In the genomic region with DNA sequence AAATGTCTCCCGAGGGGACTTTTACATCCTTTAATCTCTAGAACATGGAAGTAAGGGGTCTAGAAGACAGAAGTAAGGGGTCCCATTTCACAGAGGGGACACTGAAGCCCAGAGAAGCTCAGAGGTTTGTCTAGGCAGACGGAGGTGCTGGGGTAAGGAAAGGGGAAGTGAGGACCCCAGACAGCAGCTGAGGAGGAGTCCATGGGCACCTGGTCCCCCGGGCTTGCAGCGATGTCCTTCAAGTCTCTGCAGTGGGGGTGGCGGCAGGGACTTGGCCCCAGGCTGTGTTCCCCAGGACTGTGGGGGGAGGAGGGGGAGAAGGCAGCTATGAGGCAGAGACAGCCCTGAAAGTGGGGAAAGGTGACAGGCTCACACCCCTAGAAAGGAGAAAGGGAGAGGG, we compare ENCODE assay signal across 15 cellular contexts. TPM values are rescaled to one million over a fixed set of nuclear protein-coding genes. Genes with fewer than 3 reads are reported as not detected.
DNase-seq lines count a peak whose midpoint lies in the region; ATAC-seq, FAIRE-seq and TF ChIP-seq lines count a peak whose summit lies in the region.
"Had no signal": no experiment of that assay in that cellular context is flagged by ENCODE, and none has a peak within 500 bp of the region (broad histone marks: within the 10 kb centered on the region; RNA-seq: fewer than 3 reads in every experiment).

No MANE protein-coding gene starts in this region.

- H3F3A ChIP-seq in PC-9 (ENCODE audit: insufficient read depth, low read depth), result no peaks in the 10 kb centered on the region; the same call in 1 of the 2 replicates

- H3K9me2 ChIP-seq in PC-9 (ENCODE audit: insufficient read depth), result no peaks in the 10 kb centered on the region

- H4K20me1 ChIP-seq in HepG2 (ENCODE audit: insufficient read depth, low read length) (no peaks in the 10 kb centered on the region), PC-9 (ENCODE audit: insufficient read depth) (no peaks in the 10 kb centered on the region)

- H3K9ac ChIP-seq in HepG2 (ENCODE audit: insufficient read depth, low read depth, low read length), result no peak overlapping the region

- no peak for TF ChIP-seq RAD21 in HepG2 (CRISPR knock-in tag; IDR thresholded peaks at IDR 0.05)

- H3K4me2 ChIP-seq in HepG2 (ENCODE audit: low read depth, low read length) (no peak overlapping the region), PC-9 (peak overlapping the region; percentile 16; the same call in 1 of the 2 replicates)

- H3K9me3 Mint-ChIP-seq in stimulated activated naive CD8-positive, alpha-beta T cell treated with anti-CD3 and anti-CD28 coated beads, Interleukin-15, amount 100 ng/mL, for 72 hours, result peaks cover 0 to 4% of the 10 kb centered on the region in 2 donors
- H3K9me3 Mint-ChIP-seq: T-helper 1 cell treated with Interleukin-12 subunit alpha and Interleukin-12 subunit beta and Interleukin-4 antibody, amounts not matched to agents 30 μg/mL and 1 μg/mL, for 36 hours had no signal

- H3K36me3 ChIP-seq in HepG2 (replicated peaks in 1 of 2; ENCODE audit: control insufficient read depth in 1 of 2, insufficient read depth in 2 of 2, low read length in 2 of 2) (no peaks in the 10 kb centered on the region), right lobe of liver (no peaks in the 10 kb centered on the region), PC-9 (ENCODE audit: low read depth) (no peaks in the 10 kb centered on the region), body of pancreas (replicated peaks in 1 of 2; ENCODE audit: insufficient read depth in 1 of 2, low read depth in 2 of 2) (no peaks in the 10 kb centered on the region), transverse colon (no peaks in the 10 kb centered on the region)
- H3K36me3 ChIP-seq: HAP-1 had no signal

- no peak for FAIRE-seq in HepG2 (lab: Jason Lieb, UNC)
- no peak for FAIRE-seq in H54 (lab: Jason Lieb, UNC)

- no TSS peak for BruUV-seq in HepG2 (replicated peaks; lab: Mats Ljungman, UMichigan)
- BruUV-seq in PC-9 (replicated peaks; lab: Mats Ljungman, UMichigan), result no TSS peak

- intact Hi-C loops in HepG2 (cut with micrococcal nuclease; ENCODE audit: unreplicated experiment) (no loop called here), right lobe of liver (cut with DNase I) (no loop called here), PC-9 (cut with micrococcal nuclease; ENCODE audit: unreplicated experiment) (no loop called here), body of pancreas (cut with DNase I) (no loop called here), transverse colon (cut with DNase I; ENCODE audit: low total_unique reads) (no loop called here)

- H3K4me1 Mint-ChIP-seq in stimulated activated naive CD8-positive, alpha-beta T cell treated with anti-CD3 and anti-CD28 coated beads, Interleukin-15, amount 100 ng/mL, for 72 hours, result peaks cover 75% of the 10 kb centered on the region

- H3K4me3 ChIP-seq in HepG2 (replicated peaks in 1 of 3; ENCODE audit: insufficient read depth in 1 of 3, low read depth in 2 of 3, low read length in 3 of 3) (no peak overlapping the region), right lobe of liver (no peak overlapping the region), PC-9 (no peak overlapping the region), body of pancreas (no peak overlapping the region), transverse colon (no peak overlapping the region)
- H3K4me3 ChIP-seq: HAP-1, testis had no signal

- in situ Hi-C loops in HepG2 (cut with HindIII; ENCODE audit: extremely low pct_ligation_motif_present, low pct_unique_long_range_greater_than_20kb), result no loop called here
- in situ Hi-C loops in GM13977 (cut with MboI; ENCODE audit: low pct_unique_long_range_greater_than_20kb, low sequenced_read_pairs, unreplicated experiment), result no loop called here
- in situ Hi-C loops in transverse colon (cut with MboI; ENCODE audit: low pct_ligation_motif_present in 1 of 4, low pct_unique_long_range_greater_than_20kb in 1 of 4, low sequenced_read_pairs in 3 of 4), result no loop called here

- no peaks in the 10 kb centered on the region for H3K9me3 ChIP-seq in HepG2 (ENCODE audit: low read length)
- H3K9me3 ChIP-seq in right lobe of liver, result no peaks in the 10 kb centered on the region
- H3K9me3 ChIP-seq in PC-9 (ENCODE audit: insufficient read depth, low read depth), result no peaks in the 10 kb centered on the region
- no peaks in the 10 kb centered on the region for H3K9me3 ChIP-seq in body of pancreas
- H3K9me3 ChIP-seq in transverse colon, result no peaks in the 10 kb centered on the region
- H3K9me3 ChIP-seq: HAP-1, testis had no signal

- H3K27ac Mint-ChIP-seq in stimulated activated naive CD8-positive, alpha-beta T cell treated with anti-CD3 and anti-CD28 coated beads, Interleukin-15, amount 100 ng/mL, for 72 hours, result peak overlapping the region; percentile 93 to 94
- H3K27ac Mint-ChIP-seq: T-helper 1 cell treated with Interleukin-12 subunit alpha and Interleukin-12 subunit beta and Interleukin-4 antibody, amounts not matched to agents 30 μg/mL and 1 μg/mL, for 36 hours had no signal

- peak overlapping the region; percentile 63 to 84 for H3K4me3 Mint-ChIP-seq in stimulated activated naive CD8-positive, alpha-beta T cell treated with anti-CD3 and anti-CD28 coated beads, Interleukin-15, amount 100 ng/mL, for 72 hours
- H3K4me3 Mint-ChIP-seq: T-helper 1 cell treated with Interleukin-12 subunit alpha and Interleukin-12 subunit beta and Interleukin-4 antibody, amounts not matched to agents 30 μg/mL and 1 μg/mL, for 36 hours had no signal

- H3K4me1 ChIP-seq in HepG2 (ENCODE audit: insufficient read depth, low read length) (peaks cover 17% of the 10 kb centered on the region), right lobe of liver (no peaks in the 10 kb centered on the region), PC-9 (replicated peaks; ENCODE audit: insufficient read depth) (no peaks in the 10 kb centered on the region), body of pancreas (peaks cover 15% of the 10 kb centered on the region), transverse colon (no peaks in the 10 kb centered on the region)
- H3K4me1 ChIP-seq: HAP-1 had no signal

- H3K27me3 ChIP-seq in HepG2 (ENCODE audit: control insufficient read depth in 1 of 2, insufficient read depth in 2 of 2, low read length in 2 of 2) (no peaks in the 10 kb centered on the region), right lobe of liver (no peaks in the 10 kb centered on the region), PC-9 (ENCODE audit: insufficient read depth, low read depth) (0 out of 2 replicates have a peak, but pooled peaks cover 7% of the 10 kb centered on the region), body of pancreas (no peaks in the 10 kb centered on the region), transverse colon (peaks cover 31% of the 10 kb centered on the region)
- H3K27me3 ChIP-seq: testis had no signal

- CTCF ChIA-PET in HepG2 (lab: Yijun Ruan, JAX; ENCODE audit: low intra/inter-chr PET ratio, low total read pairs), result no interaction called here
- CTCF ChIA-PET in PC-9 (lab: Charles Lee), result no interaction called here

- TF ChIP-seq CTCF in HepG2 (CRISPR knock-in tag; IDR thresholded peaks at IDR 0.05), result no peak
- TF ChIP-seq CTCF in right lobe of liver (IDR thresholded peaks at IDR 0.05), result no peak
- no peak for TF ChIP-seq CTCF in PC-9 (conservative IDR thresholded peaks at IDR 0.05)
- TF ChIP-seq CTCF in body of pancreas (IDR thresholded peaks at IDR 0.05), result no peak
- TF ChIP-seq CTCF in GM13977 (IDR thresholded peaks at IDR 0.05; ENCODE audit: extremely low read depth, insufficient read depth, missing control alignments), result no peak
- TF ChIP-seq CTCF in transverse colon (IDR thresholded peaks at IDR 0.05), result no peak

- H3K27me3 Mint-ChIP-seq in stimulated activated naive CD8-positive, alpha-beta T cell treated with anti-CD3 and anti-CD28 coated beads, Interleukin-15, amount 100 ng/mL, for 72 hours, result no peaks in the 10 kb centered on the region

- DNase-seq in HepG2 (ENCODE audit: low spot score) (no peak), right lobe of liver (no peak), PC-9 (no peak), body of pancreas (no peak), GM13977 (ENCODE audit: low spot score) (no peak), H54 (ENCODE audit: insufficient read length, low spot score) (no peak), transverse colon (no peak)
- no peak for DNase-seq in stimulated activated naive CD8-positive, alpha-beta T cell treated with anti-CD3 and anti-CD28 coated beads, Interleukin-15, amount 100 ng/mL, for 72 hours
- DNase-seq: glutamatergic neuron, NCI-H1436, NCI-H510A had no signal

- WGBS in HepG2 (ENCODE audit: low lambda C conversion rate), result 54% methylated on average over 5 of the region's 5 CpGs
- 37% methylated on average over 2 of the region's 5 CpGs for WGBS in right lobe of liver (ENCODE audit: insufficient coverage, low coverage, low lambda C conversion rate, missing lambda C conversion rate)
- 50 to 57% methylated on average over 5 of the region's 5 CpGs for WGBS in body of pancreas, 2 donors
- WGBS in transverse colon (ENCODE audit: low coverage in 1 of 2), 2 donors, result 51% methylated on average over 5 of the region's 5 CpGs; no CpG with 5 or more reads in 1 of the 2 donors

- H3K27ac ChIP-seq in HepG2 (ENCODE audit: extremely low read length, insufficient read depth, low read length) (no peak overlapping the region), right lobe of liver (no peak overlapping the region), PC-9 (no peak overlapping the region), body of pancreas (peak overlapping the region in 3 of 4 donors; percentile 40 to 71 (median 65)), transverse colon (peak overlapping the region in 1 of 4 donors; percentile 6)
- H3K27ac ChIP-seq: epithelial cell of prostate had no signal

- ATAC-seq in HepG2 (no peak), right lobe of liver (no peak), body of pancreas (no peak)
- no peak for ATAC-seq in stimulated activated naive CD8-positive, alpha-beta T cell treated with anti-CD3 and anti-CD28 coated beads, Interleukin-15, amount 100 ng/mL, for 72 hours

- H3K79me2 ChIP-seq in HepG2 (ENCODE audit: insufficient read depth, low read length) (no peaks in the 10 kb centered on the region), PC-9 (ENCODE audit: low read depth) (no peaks in the 10 kb centered on the region)

- no peak for TF ChIP-seq POLR2A in HepG2 (IDR thresholded peaks at IDR 0.05; ENCODE audit: insufficient read depth in 1 of 2, low read depth in 2 of 2, low read length in 2 of 2)
- TF ChIP-seq POLR2A in right lobe of liver (IDR thresholded peaks at IDR 0.05), result no peak
- TF ChIP-seq POLR2A in body of pancreas (IDR thresholded peaks at IDR 0.05), result no peak
- TF ChIP-seq POLR2A in H54 (IDR thresholded peaks at IDR 0.05; ENCODE audit: low read depth, low read length), result no peak
- no peak for TF ChIP-seq POLR2A in transverse colon (IDR thresholded peaks at IDR 0.05)

- H2AFZ ChIP-seq in HepG2 (ENCODE audit: low read length) (no peak overlapping the region), PC-9 (no peak overlapping the region)

- TF ChIP-seq EP300 in HepG2 (IDR thresholded peaks at IDR 0.05; ENCODE audit: low read depth in 2 of 2, low read length in 2 of 2), result no peak
- no peak for TF ChIP-seq EP300 in HepG2 (CRISPR knock-in tag; IDR thresholded peaks at IDR 0.05; ENCODE audit: borderline replicate concordance)
- TF ChIP-seq EP300 in transverse colon (IDR thresholded peaks at IDR 0.05; ENCODE audit: low read depth), result no peak

- POLR2A ChIA-PET in HepG2 (lab: Yijun Ruan, JAX) (no interaction called here), PC-9 (lab: Charles Lee; ENCODE audit: unreplicated experiment) (no interaction called here)

RNA-seq across cellular contexts. Expression of gene DTX1, which starts 30.7 kb away (rescaled TPM):
- total RNA-seq in HepG2 (2016; rRNA removed; fragmentation: Illumina TruSeq; extraction: Trizol) (not detected in 2 replicates), right lobe of liver (10 to 100 TPM in 5 of 6 experiments, 1 to 10 TPM in 1; 1.4 to 51.2 (median 20.0) TPM), PC-9 (2021) (0.13 and 0.25 TPM in 2 replicates), body of pancreas (10 to 100 TPM; 11.9 to 17.5 TPM), transverse colon (1 to 10 TPM in 3 of 4 donors, under 1 TPM in 1; 1.00 to 4.3 (median 3.0) TPM)
- not detected in 2 replicates for total RNA-seq in HepG2 (2016; cell fraction: cytosol; rRNA removed; fragmentation: Illumina TruSeq; extraction: Trizol; ENCODE audit: low read depth)
- not detected in 2 replicates for total RNA-seq in HepG2 (2016; cell fraction: insoluble cytoplasmic fraction; rRNA removed; fragmentation: Illumina TruSeq; extraction: Trizol)
- not detected in 2 replicates for total RNA-seq in HepG2 (2016; cell fraction: membrane; rRNA removed; fragmentation: Illumina TruSeq; extraction: Trizol)
- not detected in 2 replicates for total RNA-seq in HepG2 (2016; cell fraction: nucleus; rRNA removed; fragmentation: Illumina TruSeq; extraction: Trizol)
- polyA plus RNA-seq in HepG2 (2011; rRNA removed), result not detected in 2 replicates
- not detected in 2 replicates for polyA plus RNA-seq in HepG2 (2011; cell fraction: cytosol; rRNA removed)
- not detected in 2 replicates for polyA plus RNA-seq in HepG2 (2011; cell fraction: nucleus; rRNA removed)
- not detected in 2 replicates for polyA plus RNA-seq in HepG2 (2012)
- not detected in 2 replicates for polyA plus RNA-seq in HepG2 (2016; cell fraction: cytosol; fragmentation: Illumina TruSeq; extraction: Trizol; ENCODE audit: low read depth)
- not detected in 2 replicates for polyA plus RNA-seq in HepG2 (2016; cell fraction: insoluble cytoplasmic fraction; fragmentation: Illumina TruSeq; extraction: Trizol; ENCODE audit: low read depth)
- not detected in 2 replicates for polyA plus RNA-seq in HepG2 (2016; cell fraction: membrane; fragmentation: Illumina TruSeq; extraction: Trizol; ENCODE audit: low read depth)
- not detected in 2 replicates for polyA plus RNA-seq in HepG2 (2016; cell fraction: nucleus; fragmentation: Illumina TruSeq; extraction: Trizol; ENCODE audit: insufficient read depth, low read depth)
- not detected in 2 replicates for polyA minus RNA-seq in HepG2 (2011; rRNA and poly(A)+ RNA removed; ENCODE audit: low replicate concordance)
- polyA minus RNA-seq in HepG2 (2011; cell fraction: cytosol; rRNA and poly(A)+ RNA removed), result not detected in 2 replicates
- polyA minus RNA-seq in HepG2 (2011; cell fraction: nucleus; rRNA and poly(A)+ RNA removed), result not detected in 2 replicates

RNA-seq across cellular contexts. Expression of gene RASAL1, which starts 48.4 kb away (rescaled TPM):
- total RNA-seq in HepG2 (2016; rRNA removed; fragmentation: Illumina TruSeq; extraction: Trizol) (not detected in 2 replicates), right lobe of liver (under 1 TPM in 4 of 6 experiments, not detected in 2; 0.10 to 0.24 (median 0.15) TPM), PC-9 (2021) (14.9 and 23.6 TPM in 2 replicates), body of pancreas (1 to 10 TPM in 1 of 2 donors, under 1 TPM in 1; 0.66 to 2.1 TPM), transverse colon (10 to 100 TPM in 1 of 4 donors, 1 to 10 TPM in 3; 1.9 to 38.2 (median 4.9) TPM)
- total RNA-seq in HepG2 (2016; cell fraction: cytosol; rRNA removed; fragmentation: Illumina TruSeq; extraction: Trizol; ENCODE audit: low read depth), result 0.18 TPM in 1 of 2 replicates, not detected in the other
- total RNA-seq in HepG2 (2016; cell fraction: insoluble cytoplasmic fraction; rRNA removed; fragmentation: Illumina TruSeq; extraction: Trizol), result not detected in 2 replicates
- total RNA-seq in HepG2 (2016; cell fraction: membrane; rRNA removed; fragmentation: Illumina TruSeq; extraction: Trizol), result not detected in 2 replicates
- total RNA-seq in HepG2 (2016; cell fraction: nucleus; rRNA removed; fragmentation: Illumina TruSeq; extraction: Trizol), result not detected in 2 replicates
- polyA plus RNA-seq in HepG2 (2011; rRNA removed), result not detected in 2 replicates
- not detected in 2 replicates for polyA plus RNA-seq in HepG2 (2011; cell fraction: cytosol; rRNA removed)
- 0.07 and 0.31 TPM in 2 replicates for polyA plus RNA-seq in HepG2 (2011; cell fraction: nucleus; rRNA removed)
- not detected in 2 replicates for polyA plus RNA-seq in HepG2 (2012)
- 0.12 TPM in 1 of 2 replicates, not detected in the other for polyA plus RNA-seq in HepG2 (2016; cell fraction: cytosol; fragmentation: Illumina TruSeq; extraction: Trizol; ENCODE audit: low read depth)
- polyA plus RNA-seq in HepG2 (2016; cell fraction: insoluble cytoplasmic fraction; fragmentation: Illumina TruSeq; extraction: Trizol; ENCODE audit: low read depth), result not detected in 2 replicates
- polyA plus RNA-seq in HepG2 (2016; cell fraction: membrane; fragmentation: Illumina TruSeq; extraction: Trizol; ENCODE audit: low read depth), result not detected in 2 replicates
- 0.72 TPM in 1 of 2 replicates, not detected in the other for polyA plus RNA-seq in HepG2 (2016; cell fraction: nucleus; fragmentation: Illumina TruSeq; extraction: Trizol; ENCODE audit: insufficient read depth, low read depth)
- 0.30 TPM in 1 of 2 replicates, not detected in the other for polyA minus RNA-seq in HepG2 (2011; rRNA and poly(A)+ RNA removed; ENCODE audit: low replicate concordance)
- not detected in 2 replicates for polyA minus RNA-seq in HepG2 (2011; cell fraction: cytosol; rRNA and poly(A)+ RNA removed)
- not detected in 2 replicates for polyA minus RNA-seq in HepG2 (2011; cell fraction: nucleus; rRNA and poly(A)+ RNA removed)

Comparison
In these comparisons a context has a peak if more than half of its experiments do, and no peak if none do; other contexts are left out.
1. H3K27ac ChIP-seq: peak in body of pancreas (3 of 4); none in HepG2 (single experiment), right lobe of liver (0 of 3) and PC-9 (single experiment).